In the genomic region with DNA sequence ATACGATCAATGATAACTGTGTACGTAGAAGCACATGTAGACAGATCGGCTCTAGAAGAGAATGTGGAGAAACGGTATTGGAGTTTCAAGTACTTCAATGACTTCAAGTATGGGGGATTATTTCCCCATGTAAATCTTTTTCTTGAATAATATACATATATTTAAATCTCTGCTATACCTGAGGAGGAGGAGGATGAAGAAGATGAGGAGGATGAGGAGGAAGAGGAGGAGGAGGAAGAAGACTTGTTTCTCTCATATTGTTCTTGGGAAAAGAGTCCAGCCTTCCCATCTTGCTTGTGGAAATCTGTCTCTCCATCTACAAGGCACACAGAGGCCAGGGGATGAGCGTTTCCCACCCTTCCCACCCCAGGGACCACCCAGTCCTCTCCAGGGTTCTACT, we compare ENCODE assay signal across 25 cellular contexts. TPM values are rescaled to one million over a fixed set of nuclear protein-coding genes. Genes with fewer than 3 reads are reported as not detected.
"Had no signal": no experiment of that assay in that cellular context is flagged by ENCODE, and none has a peak within 500 bp of the region (broad histone marks: within the 10 kb centered on the region; RNA-seq: fewer than 3 reads in every experiment).

No MANE protein-coding gene starts in this region.

- ATAC-seq: K562, Right ventricle myocardium inferior, SK-N-SH treated with all-trans-retinoic acid at 6 μM for 48 hours had no signal

- DNase-seq: MG63, NCI-H1092, NCI-H1105 treated with DMSO at 0.1 percent for 48 hours, NCI-H1417 treated with DMSO at 0.1 percent for 48 hours, NCI-H146, NCI-H1694 treated with DMSO at 0.1 percent for 48 hours, NCI-H1930, NCI-H2081, NCI-H2107, NCI-H2227 treated with DMSO at 0.1 percent for 48 hours, NCI-H524, NCI-H526 treated with DMSO at 0.1 percent for 48 hours, NCI-H748 treated with DMSO at 0.1 percent for 48 hours, OCI-M1, PC-9, Peyer's patch, SHP77 treated with DMSO at 0.1 percent for 48 hours, SJCRH30 had no signal

- H3K9me3 ChIP-seq: MG63, Peyer's patch, SJCRH30 had no signal

- H3K4me2 ChIP-seq: PC-9 had no signal

- H3K36me3 Mint-ChIP-seq: IgD-negative memory B cell had no signal

- H3K27ac ChIP-seq: PC-9, Peyer's patch, SJCRH30 had no signal

- H2AFZ ChIP-seq: PC-9 had no signal

- H3K36me3 ChIP-seq: MG63, Peyer's patch, SJCRH30 had no signal

- H3K9me3 Mint-ChIP-seq: IgD-negative memory B cell had no signal

- H3K4me3 ChIP-seq: K562, MG63, PC-9, SJCRH30 had no signal

RNA-seq across cellular contexts. Expression of gene TMEM40, which starts 10.6 kb away (rescaled TPM):
- total RNA-seq: HT1080; K562; Peyer's patch; RPMI7951; T-helper 1 cell treated with Interleukin-12 subunit alpha and Interleukin-12 subunit beta and Interleukin-4 antibody, amounts not matched to agents 30 ng/mL and 1 ng/mL, for 36 hours had no signal
